In genomic region chr12:68175566-68176033, GRCh38 we compare ENCODE assay signal across 9 cellular contexts. TPM values are rescaled to one million over a fixed set of nuclear protein-coding genes. Genes with fewer than 3 reads are reported as not detected.
DNase-seq lines count a peak whose midpoint lies in the region; ATAC-seq lines count a peak whose summit lies in the region.
"Had no signal": no experiment of that assay in that cellular context is flagged by ENCODE, and none has a peak within 500 bp of the region (broad histone marks: within the 10 kb centered on the region; RNA-seq: fewer than 3 reads in every experiment).

No MANE protein-coding gene starts in this region.

- H3K27ac Mint-ChIP-seq in activated CD4-positive, alpha-beta T cell treated with anti-CD3 and anti-CD28 coated beads for 36 hours: peak overlapping the region; percentile 65
- H3K27ac Mint-ChIP-seq in immature natural killer cell: peak overlapping the region; percentile 21 to 90 (median 68)

- H3K4me3 Mint-ChIP-seq in activated CD4-positive, alpha-beta T cell treated with anti-CD3 and anti-CD28 coated beads for 36 hours: peak overlapping the region; percentile 46
- peak overlapping the region; percentile 47 to 73 (median 58) for H3K4me3 Mint-ChIP-seq in immature natural killer cell

- CTCF ChIA-PET in activated CD4-positive, alpha-beta T cell treated with anti-CD3 and anti-CD28 coated beads for 36 hours (lab: Charles Lee): interaction anchor here (1.0 kb wide), 1 partner anchor 112 kb away, joined by 3 read pairs; no protein-coding TSS in a partner anchor

- ATAC-seq in GM18519 (IDR thresholded peaks at IDR 0.05; ENCODE audit: low FRiP score, unreplicated experiment) (peak; percentile 88), HG02943 (IDR thresholded peaks at IDR 0.05; ENCODE audit: low read depth, unreplicated experiment) (peak; percentile 73)
- ATAC-seq in activated CD4-positive, alpha-beta T cell treated with anti-CD3 and anti-CD28 coated beads for 36 hours: peak; percentile 84

- POLR2A ChIA-PET in activated CD4-positive, alpha-beta T cell treated with anti-CD3 and anti-CD28 coated beads for 36 hours (lab: Charles Lee): interaction anchor here (0.6 kb wide), 1 partner anchor 37 kb away, joined by 3 read pairs; no protein-coding TSS in a partner anchor

- H3K4me1 Mint-ChIP-seq in activated CD4-positive, alpha-beta T cell treated with anti-CD3 and anti-CD28 coated beads for 36 hours: peaks cover 68% of the 10 kb centered on the region
- H3K4me1 Mint-ChIP-seq in immature natural killer cell: peaks cover 27 to 35% of the 10 kb centered on the region in 2 donors

- intact Hi-C loops in activated CD4-positive, alpha-beta T cell treated with anti-CD3 and anti-CD28 coated beads for 36 hours (cut with DNase I, micrococcal nuclease): loop anchor here (1.0 to 10.0 kb wide), 3 partner anchors 15 to 481 kb away; no protein-coding TSS in a partner anchor

- no peaks in the 10 kb centered on the region for H3K36me3 Mint-ChIP-seq in activated CD4-positive, alpha-beta T cell treated with anti-CD3 and anti-CD28 coated beads for 36 hours (ENCODE audit: low read depth)
- H3K36me3 Mint-ChIP-seq in immature natural killer cell: no peaks in the 10 kb centered on the region

- H3K9me3 Mint-ChIP-seq in activated CD4-positive, alpha-beta T cell treated with anti-CD3 and anti-CD28 coated beads for 36 hours (ENCODE audit: low read depth): peaks cover 3% of the 10 kb centered on the region
- no peaks in the 10 kb centered on the region for H3K9me3 Mint-ChIP-seq in immature natural killer cell

- DNase-seq in activated CD4-positive, alpha-beta T cell treated with anti-CD3 and anti-CD28 coated beads for 36 hours: peak; percentile 78
- DNase-seq in immature natural killer cell: peak; percentile 70 to 72 (median 72)
- no peak for DNase-seq in NCI-H2171 (lab: John Stamatoyannopoulos, UW)
- no peak for DNase-seq in NCI-H2029 treated with DMSO at 0.1 percent for 48 hours (lab: John Stamatoyannopoulos, UW)
- DNase-seq in NCI-H1930 (lab: John Stamatoyannopoulos, UW): no peak
- no peak for DNase-seq in SIG-M5 (lab: John Stamatoyannopoulos, UW)

- H3K27me3 Mint-ChIP-seq in activated CD4-positive, alpha-beta T cell treated with anti-CD3 and anti-CD28 coated beads for 36 hours: no peaks in the 10 kb centered on the region
- H3K27me3 Mint-ChIP-seq in immature natural killer cell (ENCODE audit: low read depth in 3 of 3): peaks cover 0 to 5% (median 4%) of the 10 kb centered on the region in 3 donors

RNA-seq across cellular contexts. Expression of gene IFNG, which starts 16.1 kb away (rescaled TPM):
- 100 to 1,000 TPM; 193 to 225 TPM for total RNA-seq in activated CD4-positive, alpha-beta T cell treated with anti-CD3 and anti-CD28 coated beads for 36 hours
- 10 to 100 TPM in 2 of 3 donors, 1 to 10 TPM in 1; 6.4 to 16.9 (median 15.7) TPM for polyA plus RNA-seq in immature natural killer cell
- total RNA-seq: urinary bladder had no signal
- polyA plus RNA-seq: urinary bladder had no signal

RNA-seq across cellular contexts. Expression of gene IL26, which starts 50.0 kb away (rescaled TPM):
- total RNA-seq in activated CD4-positive, alpha-beta T cell treated with anti-CD3 and anti-CD28 coated beads for 36 hours: 1 to 10 TPM in 1 of 2 experiments, under 1 TPM in 1; 0.56 to 1.1 TPM
- polyA plus RNA-seq in immature natural killer cell: not detected
- total RNA-seq: urinary bladder had no signal

Comparison
In these comparisons a context has a peak if more than half of its experiments do, and no peak if none do; other contexts are left out.
1. DNase-seq: peak in activated CD4-positive, alpha-beta T cell treated with anti-CD3 and anti-CD28 coated beads for 36 hours (single experiment) and immature natural killer cell (3 of 3); none in NCI-H2171 (single experiment), NCI-H2029 treated with DMSO at 0.1 percent for 48 hours (single experiment), NCI-H1930 (0 of 2) and SIG-M5 (single experiment).
2. Peak in every context shown above with its lines, with median percentiles within 50 percentile points of each other: ATAC-seq.